Comparison of ENCODE assay signal across 1 cellular context in genomic region chr2:171297951-171298350, GRCh38.
TF ChIP-seq lines count a peak whose summit lies in the region.

No MANE protein-coding gene starts in this region.

TF ChIP-seq in HepG2, 621 proteins besides CTCF, POLR2A, EP300 and RAD21 (continued from another document):
- peak; percentile 32; the same call in 1 of the 2 replicates for TF ChIP-seq ARID3A (IDR thresholded peaks at IDR 0.05; ENCODE audit: low read depth, low read length)
TF ChIP-seq in HepG2: peak in this region for 1.
